In genomic region chr7:44885394-44886317, GRCh38 we compare ENCODE assay signal across 1 cellular context.
TF ChIP-seq lines count a peak whose summit lies in the region.

PURB (minus strand) TSS chr7:44885530; CDS start chr7:44885348, 182 bp downstream.

TF ChIP-seq in HepG2, 621 proteins besides CTCF, POLR2A, EP300 and RAD21 (continued from another document and continues in another):
- no peak; the same call in 1 of the 2 replicates for TF ChIP-seq ZNF263 (CRISPR knock-in tag; IDR thresholded peaks at IDR 0.05)
- no peak for TF ChIP-seq IKZF1 (IDR thresholded peaks at IDR 0.05)
- TF ChIP-seq ZNF276 (CRISPR knock-in tag; IDR thresholded peaks at IDR 0.05; ENCODE audit: low read depth), result no peak
- TF ChIP-seq HNF4G (IDR thresholded peaks at IDR 0.05; ENCODE audit: borderline replicate concordance, low read depth, low read length), result no peak
- TF ChIP-seq HNF4G (CRISPR knock-in tag; IDR thresholded peaks at IDR 0.05; ENCODE audit: borderline replicate concordance, low read depth), result no peak
- TF ChIP-seq GPN1 (CRISPR knock-in tag; IDR thresholded peaks at IDR 0.05; ENCODE audit: borderline replicate concordance), result no peak; the same call in 1 of the 2 replicates
- TF ChIP-seq DNMT1 (CRISPR knock-in tag; IDR thresholded peaks at IDR 0.05), result peak; percentile 65; the same call in 1 of the 2 replicates
- 0 out of 4 replicates have a peak, but pooled peaks of 1 of the 2 experiments have one; percentile 1 for TF ChIP-seq MAFK (conservative IDR thresholded peaks at IDR 0.05 in 1 of 2, IDR thresholded peaks at IDR 0.05 in 1 of 2; ENCODE audit: low read length in 2 of 2)
- no peak for TF ChIP-seq MTF1 (CRISPR knock-in tag; IDR thresholded peaks at IDR 0.05)
- TF ChIP-seq REL (CRISPR knock-in tag; conservative IDR thresholded peaks at IDR 0.05), result 0 out of 2 replicates have a peak, but pooled peaks have one; percentile 35
- TF ChIP-seq MXD3 (CRISPR knock-in tag; IDR thresholded peaks at IDR 0.05), result peak; percentile 63; the same call in 1 of the 2 replicates
- TF ChIP-seq THAP9 (CRISPR knock-in tag; IDR thresholded peaks at IDR 0.05; ENCODE audit: borderline replicate concordance), result peak; percentile 27; the same call in 1 of the 2 replicates
- peak; percentile 38; the same call in 1 of the 2 replicates for TF ChIP-seq ZZZ3 (CRISPR knock-in tag; IDR thresholded peaks at IDR 0.05; ENCODE audit: borderline replicate concordance)
- TF ChIP-seq ZNF891 (CRISPR knock-in tag; IDR thresholded peaks at IDR 0.05), result peak; percentile 89
- peak; percentile 66; the same call in 1 of the 2 replicates for TF ChIP-seq ZNF138 (CRISPR knock-in tag; IDR thresholded peaks at IDR 0.05; ENCODE audit: low read depth)
- TF ChIP-seq ZFYVE20 (CRISPR knock-in tag; IDR thresholded peaks at IDR 0.05; ENCODE audit: borderline replicate concordance, low read depth), result peak; percentile 64; the same call in 1 of the 2 replicates
- TF ChIP-seq ZNF850 (CRISPR knock-in tag; conservative IDR thresholded peaks at IDR 0.05), result no peak
- no peak; the same call in 1 of the 2 replicates for TF ChIP-seq BHLHE40 (IDR thresholded peaks at IDR 0.05; ENCODE audit: low read length)
- TF ChIP-seq XBP1 (CRISPR knock-in tag; IDR thresholded peaks at IDR 0.05), result no peak
- peak; percentile 92 for TF ChIP-seq RBFOX2 (IDR thresholded peaks at IDR 0.05; ENCODE audit: low read depth, low read length)
- no peak for TF ChIP-seq SATB2 (CRISPR knock-in tag; IDR thresholded peaks at IDR 0.05)
- TF ChIP-seq, protein P1, sequence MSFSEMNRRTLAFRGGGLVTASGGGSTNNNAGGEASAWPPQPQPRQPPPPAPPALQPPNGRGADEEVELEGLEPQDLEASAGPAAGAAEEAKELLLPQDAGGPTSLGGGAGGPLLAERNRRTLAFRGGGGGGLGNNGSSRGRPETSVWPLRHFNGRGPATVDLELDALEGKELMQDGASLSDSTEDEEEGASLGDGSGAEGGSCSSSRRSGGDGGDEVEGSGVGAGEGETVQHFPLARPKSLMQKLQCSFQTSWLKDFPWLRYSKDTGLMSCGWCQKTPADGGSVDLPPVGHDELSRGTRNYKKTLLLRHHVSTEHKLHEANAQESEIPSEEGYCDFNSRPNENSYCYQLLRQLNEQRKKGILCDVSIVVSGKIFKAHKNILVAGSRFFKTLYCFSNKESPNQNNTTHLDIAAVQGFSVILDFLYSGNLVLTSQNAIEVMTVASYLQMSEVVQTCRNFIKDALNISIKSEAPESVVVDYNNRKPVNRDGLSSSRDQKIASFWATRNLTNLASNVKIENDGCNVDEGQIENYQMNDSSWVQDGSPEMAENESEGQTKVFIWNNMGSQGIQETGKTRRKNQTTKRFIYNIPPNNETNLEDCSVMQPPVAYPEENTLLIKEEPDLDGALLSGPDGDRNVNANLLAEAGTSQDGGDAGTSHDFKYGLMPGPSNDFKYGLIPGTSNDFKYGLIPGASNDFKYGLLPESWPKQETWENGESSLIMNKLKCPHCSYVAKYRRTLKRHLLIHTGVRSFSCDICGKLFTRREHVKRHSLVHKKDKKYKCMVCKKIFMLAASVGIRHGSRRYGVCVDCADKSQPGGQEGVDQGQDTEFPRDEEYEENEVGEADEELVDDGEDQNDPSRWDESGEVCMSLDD (CRISPR knock-in tag; IDR thresholded peaks at IDR 0.05; ENCODE audit: borderline replicate concordance), result no peak
- TF ChIP-seq, protein P2, sequence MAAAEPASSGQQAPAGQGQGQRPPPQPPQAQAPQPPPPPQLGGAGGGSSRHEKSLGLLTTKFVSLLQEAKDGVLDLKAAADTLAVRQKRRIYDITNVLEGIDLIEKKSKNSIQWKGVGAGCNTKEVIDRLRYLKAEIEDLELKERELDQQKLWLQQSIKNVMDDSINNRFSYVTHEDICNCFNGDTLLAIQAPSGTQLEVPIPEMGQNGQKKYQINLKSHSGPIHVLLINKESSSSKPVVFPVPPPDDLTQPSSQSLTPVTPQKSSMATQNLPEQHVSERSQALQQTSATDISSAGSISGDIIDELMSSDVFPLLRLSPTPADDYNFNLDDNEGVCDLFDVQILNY (CRISPR knock-in tag; conservative IDR thresholded peaks at IDR 0.05), result no peak; the same call in 1 of the 2 replicates
- no peak for TF ChIP-seq ZNF432 (CRISPR knock-in tag; IDR thresholded peaks at IDR 0.05; ENCODE audit: borderline replicate concordance)
- no peak for TF ChIP-seq RFXANK (CRISPR knock-in tag; IDR thresholded peaks at IDR 0.05)
- TF ChIP-seq, protein P3, sequence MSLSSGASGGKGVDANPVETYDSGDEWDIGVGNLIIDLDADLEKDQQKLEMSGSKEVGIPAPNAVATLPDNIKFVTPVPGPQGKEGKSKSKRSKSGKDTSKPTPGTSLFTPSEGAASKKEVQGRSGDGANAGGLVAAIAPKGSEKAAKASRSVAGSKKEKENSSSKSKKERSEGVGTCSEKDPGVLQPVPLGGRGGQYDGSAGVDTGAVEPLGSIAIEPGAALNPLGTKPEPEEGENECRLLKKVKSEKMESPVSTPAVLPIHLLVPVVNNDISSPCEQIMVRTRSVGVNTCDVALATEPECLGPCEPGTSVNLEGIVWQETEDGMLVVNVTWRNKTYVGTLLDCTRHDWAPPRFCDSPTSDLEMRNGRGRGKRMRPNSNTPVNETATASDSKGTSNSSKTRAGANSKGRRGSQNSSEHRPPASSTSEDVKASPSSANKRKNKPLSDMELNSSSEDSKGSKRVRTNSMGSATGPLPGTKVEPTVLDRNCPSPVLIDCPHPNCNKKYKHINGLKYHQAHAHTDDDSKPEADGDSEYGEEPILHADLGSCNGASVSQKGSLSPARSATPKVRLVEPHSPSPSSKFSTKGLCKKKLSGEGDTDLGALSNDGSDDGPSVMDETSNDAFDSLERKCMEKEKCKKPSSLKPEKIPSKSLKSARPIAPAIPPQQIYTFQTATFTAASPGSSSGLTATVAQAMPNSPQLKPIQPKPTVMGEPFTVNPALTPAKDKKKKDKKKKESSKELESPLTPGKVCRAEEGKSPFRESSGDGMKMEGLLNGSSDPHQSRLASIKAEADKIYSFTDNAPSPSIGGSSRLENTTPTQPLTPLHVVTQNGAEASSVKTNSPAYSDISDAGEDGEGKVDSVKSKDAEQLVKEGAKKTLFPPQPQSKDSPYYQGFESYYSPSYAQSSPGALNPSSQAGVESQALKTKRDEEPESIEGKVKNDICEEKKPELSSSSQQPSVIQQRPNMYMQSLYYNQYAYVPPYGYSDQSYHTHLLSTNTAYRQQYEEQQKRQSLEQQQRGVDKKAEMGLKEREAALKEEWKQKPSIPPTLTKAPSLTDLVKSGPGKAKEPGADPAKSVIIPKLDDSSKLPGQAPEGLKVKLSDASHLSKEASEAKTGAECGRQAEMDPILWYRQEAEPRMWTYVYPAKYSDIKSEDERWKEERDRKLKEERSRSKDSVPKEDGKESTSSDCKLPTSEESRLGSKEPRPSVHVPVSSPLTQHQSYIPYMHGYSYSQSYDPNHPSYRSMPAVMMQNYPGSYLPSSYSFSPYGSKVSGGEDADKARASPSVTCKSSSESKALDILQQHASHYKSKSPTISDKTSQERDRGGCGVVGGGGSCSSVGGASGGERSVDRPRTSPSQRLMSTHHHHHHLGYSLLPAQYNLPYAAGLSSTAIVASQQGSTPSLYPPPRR (CRISPR knock-in tag; IDR thresholded peaks at IDR 0.05; ENCODE audit: borderline replicate concordance), result no peak
- no peak for TF ChIP-seq ZNF772 (CRISPR knock-in tag; IDR thresholded peaks at IDR 0.05)
- TF ChIP-seq, protein P4, sequence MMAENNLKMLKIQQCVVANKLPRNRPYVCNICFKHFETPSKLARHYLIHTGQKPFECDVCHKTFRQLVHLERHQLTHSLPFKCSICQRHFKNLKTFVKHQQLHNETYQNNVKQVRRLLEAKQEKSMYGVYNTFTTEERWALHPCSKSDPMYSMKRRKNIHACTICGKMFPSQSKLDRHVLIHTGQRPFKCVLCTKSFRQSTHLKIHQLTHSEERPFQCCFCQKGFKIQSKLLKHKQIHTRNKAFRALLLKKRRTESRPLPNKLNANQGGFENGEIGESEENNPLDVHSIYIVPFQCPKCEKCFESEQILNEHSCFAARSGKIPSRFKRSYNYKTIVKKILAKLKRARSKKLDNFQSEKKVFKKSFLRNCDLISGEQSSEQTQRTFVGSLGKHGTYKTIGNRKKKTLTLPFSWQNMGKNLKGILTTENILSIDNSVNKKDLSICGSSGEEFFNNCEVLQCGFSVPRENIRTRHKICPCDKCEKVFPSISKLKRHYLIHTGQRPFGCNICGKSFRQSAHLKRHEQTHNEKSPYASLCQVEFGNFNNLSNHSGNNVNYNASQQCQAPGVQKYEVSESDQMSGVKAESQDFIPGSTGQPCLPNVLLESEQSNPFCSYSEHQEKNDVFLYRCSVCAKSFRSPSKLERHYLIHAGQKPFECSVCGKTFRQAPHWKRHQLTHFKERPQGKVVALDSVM (CRISPR knock-in tag; IDR thresholded peaks at IDR 0.05), result no peak
- no peak for TF ChIP-seq CHCHD3 (CRISPR knock-in tag; IDR thresholded peaks at IDR 0.05)
- no peak for TF ChIP-seq ZNF749 (CRISPR knock-in tag; IDR thresholded peaks at IDR 0.05; ENCODE audit: borderline replicate concordance)
- TF ChIP-seq, protein P5, sequence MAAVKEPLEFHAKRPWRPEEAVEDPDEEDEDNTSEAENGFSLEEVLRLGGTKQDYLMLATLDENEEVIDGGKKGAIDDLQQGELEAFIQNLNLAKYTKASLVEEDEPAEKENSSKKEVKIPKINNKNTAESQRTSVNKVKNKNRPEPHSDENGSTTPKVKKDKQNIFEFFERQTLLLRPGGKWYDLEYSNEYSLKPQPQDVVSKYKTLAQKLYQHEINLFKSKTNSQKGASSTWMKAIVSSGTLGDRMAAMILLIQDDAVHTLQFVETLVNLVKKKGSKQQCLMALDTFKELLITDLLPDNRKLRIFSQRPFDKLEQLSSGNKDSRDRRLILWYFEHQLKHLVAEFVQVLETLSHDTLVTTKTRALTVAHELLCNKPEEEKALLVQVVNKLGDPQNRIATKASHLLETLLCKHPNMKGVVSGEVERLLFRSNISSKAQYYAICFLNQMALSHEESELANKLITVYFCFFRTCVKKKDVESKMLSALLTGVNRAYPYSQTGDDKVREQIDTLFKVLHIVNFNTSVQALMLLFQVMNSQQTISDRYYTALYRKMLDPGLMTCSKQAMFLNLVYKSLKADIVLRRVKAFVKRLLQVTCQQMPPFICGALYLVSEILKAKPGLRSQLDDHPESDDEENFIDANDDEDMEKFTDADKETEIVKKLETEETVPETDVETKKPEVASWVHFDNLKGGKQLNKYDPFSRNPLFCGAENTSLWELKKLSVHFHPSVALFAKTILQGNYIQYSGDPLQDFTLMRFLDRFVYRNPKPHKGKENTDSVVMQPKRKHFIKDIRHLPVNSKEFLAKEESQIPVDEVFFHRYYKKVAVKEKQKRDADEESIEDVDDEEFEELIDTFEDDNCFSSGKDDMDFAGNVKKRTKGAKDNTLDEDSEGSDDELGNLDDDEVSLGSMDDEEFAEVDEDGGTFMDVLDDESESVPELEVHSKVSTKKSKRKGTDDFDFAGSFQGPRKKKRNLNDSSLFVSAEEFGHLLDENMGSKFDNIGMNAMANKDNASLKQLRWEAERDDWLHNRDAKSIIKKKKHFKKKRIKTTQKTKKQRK (IDR thresholded peaks at IDR 0.05; ENCODE audit: low read length), result no peak
- no peak for TF ChIP-seq ZFP1 (CRISPR knock-in tag; IDR thresholded peaks at IDR 0.05)
- no peak for TF ChIP-seq SETDB1 (CRISPR knock-in tag; IDR thresholded peaks at IDR 0.05; ENCODE audit: borderline replicate concordance)
- no peak for TF ChIP-seq MAF1 (CRISPR knock-in tag; IDR thresholded peaks at IDR 0.05; ENCODE audit: borderline replicate concordance)
- TF ChIP-seq STAT5B (CRISPR knock-in tag; IDR thresholded peaks at IDR 0.05), result no peak
- TF ChIP-seq ZNF703 (CRISPR knock-in tag; IDR thresholded peaks at IDR 0.05; ENCODE audit: borderline replicate concordance), result no peak
- TF ChIP-seq ZNF124 (CRISPR knock-in tag; IDR thresholded peaks at IDR 0.05), result peak; percentile 75; the same call in 1 of the 2 replicates
